Comparison of ENCODE assay signal across 1 cellular context in the genomic region with DNA sequence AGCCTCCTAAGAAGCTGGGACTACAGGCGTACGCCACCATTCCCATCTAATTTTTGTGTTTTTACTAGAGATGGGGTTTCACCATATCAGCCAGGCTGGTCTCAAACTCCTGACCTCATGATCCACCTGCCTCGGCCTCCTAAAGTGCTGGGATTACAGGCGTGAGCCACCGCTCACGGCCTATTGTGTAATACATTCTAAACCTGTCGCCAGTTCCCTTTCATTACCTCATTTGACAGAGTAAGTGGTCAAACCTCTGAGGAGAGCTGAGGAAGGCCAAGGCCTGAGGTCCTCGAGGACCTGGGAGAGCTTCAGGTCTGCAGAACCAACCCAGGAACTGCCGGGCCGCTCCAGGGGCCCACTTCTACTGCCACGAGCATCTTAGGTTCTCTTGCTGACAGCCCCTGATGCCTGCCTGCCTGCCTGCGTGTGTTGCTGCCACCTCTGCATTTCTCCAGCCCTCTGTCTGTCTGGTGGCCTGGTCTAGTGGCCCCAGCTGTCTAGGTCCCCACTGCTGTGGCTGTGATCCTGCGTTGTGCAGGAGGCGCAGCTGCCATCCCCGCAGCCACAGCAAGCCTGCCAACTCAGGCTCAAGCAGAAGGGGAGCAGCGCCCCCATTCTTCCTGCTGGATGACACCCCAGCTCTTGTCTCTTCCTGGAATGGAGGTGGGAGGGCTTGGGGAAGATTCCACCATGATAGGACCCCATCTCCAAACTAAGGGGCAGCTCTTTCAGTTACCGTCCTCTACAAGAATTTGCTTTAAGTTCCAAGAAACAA.
TF ChIP-seq lines count a peak whose summit lies in the region.

No MANE protein-coding gene starts in this region.

TF ChIP-seq in H1, 55 proteins besides CTCF, POLR2A, EP300 and RAD21 (continued from another document):
- TF ChIP-seq, protein P1, sequence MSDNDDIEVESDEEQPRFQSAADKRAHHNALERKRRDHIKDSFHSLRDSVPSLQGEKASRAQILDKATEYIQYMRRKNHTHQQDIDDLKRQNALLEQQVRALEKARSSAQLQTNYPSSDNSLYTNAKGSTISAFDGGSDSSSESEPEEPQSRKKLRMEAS (IDR thresholded peaks at IDR 0.05): no peak
- TF ChIP-seq RBBP5 (IDR thresholded peaks at IDR 0.05; ENCODE audit: borderline replicate concordance, low read depth, low read length): no peak
